9 cellular contexts compared by ENCODE assay signal in genomic region chr18:2968559-2968958, GRCh38. TPM values are rescaled to one million over a fixed set of nuclear protein-coding genes. Genes with fewer than 3 reads are reported as not detected.
DNase-seq lines count a peak whose midpoint lies in the region; ATAC-seq and TF ChIP-seq lines count a peak whose summit lies in the region.
"Had no signal": no experiment of that assay in that cellular context is flagged by ENCODE, and none has a peak within 500 bp of the region (broad histone marks: within the 10 kb centered on the region; RNA-seq: fewer than 3 reads in every experiment).

No MANE protein-coding gene starts in this region.

- POLR2A ChIA-PET in activated B cell treated with CpG ODN at 0.5 μM for 24 hours (lab: Charles Lee): interaction anchor here (0.8 to 14.6 kb wide), 7 partner anchors 9 to 483 kb away, joined by 3 to 294 read pairs (median 4); no protein-coding TSS in a partner anchor

- CTCF ChIA-PET in activated B cell treated with CpG ODN at 0.5 μM for 24 hours (lab: Charles Lee): interaction anchor here (0.7 to 2.5 kb wide), 6 partner anchors 9 to 278 kb away, joined by 3 to 10 read pairs (median 4); no protein-coding TSS in a partner anchor

- peaks cover 91% of the 10 kb centered on the region for H3K4me1 Mint-ChIP-seq in activated B cell treated with CpG ODN at 0.5 μM for 24 hours
- H3K4me1 Mint-ChIP-seq in stimulated activated memory B cell treated with anti-CD40 and anti-IgM and Interleukin-4, amounts not matched to agents 10 μg/mL and 1 μg/mL and 100 μg/mL, for 72 hours: peaks cover 87% of the 10 kb centered on the region

- H3K27me3 Mint-ChIP-seq in activated B cell treated with CpG ODN at 0.5 μM for 24 hours: no peaks in the 10 kb centered on the region
- H3K27me3 Mint-ChIP-seq in stimulated activated memory B cell treated with anti-CD40 and anti-IgM and Interleukin-4, amounts not matched to agents 10 μg/mL and 1 μg/mL and 100 μg/mL, for 72 hours: no peaks in the 10 kb centered on the region

- peak overlapping the region; percentile 94 for H3K27ac Mint-ChIP-seq in activated B cell treated with CpG ODN at 0.5 μM for 24 hours
- peak overlapping the region; percentile 99 for H3K27ac Mint-ChIP-seq in stimulated activated memory B cell treated with anti-CD40 and anti-IgM and Interleukin-4, amounts not matched to agents 10 μg/mL and 1 μg/mL and 100 μg/mL, for 72 hours

- no peaks in the 10 kb centered on the region for H3K36me3 Mint-ChIP-seq in activated B cell treated with CpG ODN at 0.5 μM for 24 hours (ENCODE audit: low read depth)
- no peaks in the 10 kb centered on the region for H3K36me3 Mint-ChIP-seq in stimulated activated memory B cell treated with anti-CD40 and anti-IgM and Interleukin-4, amounts not matched to agents 10 μg/mL and 1 μg/mL and 100 μg/mL, for 72 hours

- ATAC-seq in activated B cell treated with CpG ODN at 0.5 μM for 24 hours (ENCODE audit: low read depth): no peak
- no peak for ATAC-seq in stimulated activated memory B cell treated with anti-CD40 and anti-IgM and Interleukin-4, amounts not matched to agents 10 μg/mL and 1 μg/mL and 100 μg/mL, for 72 hours
- ATAC-seq in GM18873 (IDR thresholded peaks at IDR 0.05; ENCODE audit: low FRiP score, unreplicated experiment): no peak

- H3K4me3 Mint-ChIP-seq in activated B cell treated with CpG ODN at 0.5 μM for 24 hours: peak overlapping the region; percentile 50
- H3K4me3 Mint-ChIP-seq in stimulated activated memory B cell treated with anti-CD40 and anti-IgM and Interleukin-4, amounts not matched to agents 10 μg/mL and 1 μg/mL and 100 μg/mL, for 72 hours: peak overlapping the region; percentile 42

- intact Hi-C loops in activated B cell treated with CpG ODN at 0.5 μM for 24 hours (cut with micrococcal nuclease): no loop called here

- H3K9me3 Mint-ChIP-seq in activated B cell treated with CpG ODN at 0.5 μM for 24 hours: no peaks in the 10 kb centered on the region
- H3K9me3 Mint-ChIP-seq in stimulated activated memory B cell treated with anti-CD40 and anti-IgM and Interleukin-4, amounts not matched to agents 10 μg/mL and 1 μg/mL and 100 μg/mL, for 72 hours: no peaks in the 10 kb centered on the region

- no peak for TF ChIP-seq CTCF in activated B cell treated with CpG ODN at 0.5 μM for 24 hours (IDR thresholded peaks at IDR 0.05)

- peak; percentile 18 for DNase-seq in NOMO-1 treated with DMSO at 0.1 percent for 48 hours (lab: John Stamatoyannopoulos, UW; ENCODE audit: unreplicated experiment)
- DNase-seq in NOMO-1 treated with dmso at 0.1 percent for 144 hours (lab: John Stamatoyannopoulos, UW; ENCODE audit: unreplicated experiment): no peak
- DNase-seq in activated B cell treated with CpG ODN at 0.5 μM for 24 hours: no peak
- peak; percentile 23 for DNase-seq in iris pigment epithelial cell (ENCODE audit: low read depth)
- no peak for DNase-seq in LoVo (ENCODE audit: low spot score)
- no peak for DNase-seq in SHP77 (lab: John Stamatoyannopoulos, UW)
- DNase-seq: DMS153 had no signal

RNA-seq across cellular contexts. Expression of gene LPIN2, which starts 44.4 kb away (rescaled TPM):
- total RNA-seq in activated B cell treated with CpG ODN at 0.5 μM for 24 hours: 21.8 and 24.4 TPM in 2 replicates

Comparison
In these comparisons a context has a peak if more than half of its experiments do, and no peak if none do; other contexts are left out.
1. DNase-seq: peak in NOMO-1 treated with DMSO at 0.1 percent for 48 hours (single experiment) and iris pigment epithelial cell (single experiment); none in NOMO-1 treated with dmso at 0.1 percent for 144 hours (single experiment), activated B cell treated with CpG ODN at 0.5 μM for 24 hours (single experiment), LoVo (single experiment) and SHP77 (0 of 2).